Comparison of ENCODE assay signal across 24 cellular contexts in the genomic region with DNA sequence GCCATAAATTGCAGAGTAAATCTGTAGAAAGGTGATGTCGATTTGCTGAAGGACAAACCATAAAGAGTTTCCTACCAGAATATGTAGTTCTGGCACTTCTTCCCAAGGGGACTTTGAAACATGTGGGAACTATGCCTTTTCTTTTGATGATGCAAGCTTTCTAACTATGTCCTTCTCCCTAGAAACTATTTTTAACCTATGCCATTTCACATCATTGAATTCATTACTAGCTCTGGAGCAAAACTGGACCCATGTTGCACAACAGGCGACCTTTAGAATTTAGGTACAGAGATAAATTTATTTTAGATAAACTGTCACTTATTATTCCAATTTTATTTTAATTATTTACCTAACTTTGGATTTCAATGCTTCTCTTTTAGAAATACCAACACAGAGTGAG.
"Had no signal": no experiment of that assay in that cellular context is flagged by ENCODE, and none has a peak within 500 bp of the region (broad histone marks: within the 10 kb centered on the region; RNA-seq: fewer than 3 reads in every experiment).

No MANE protein-coding gene starts in this region.

- H3K27me3 ChIP-seq: body of pancreas, heart left ventricle, neural progenitor cell, thyroid gland, upper lobe of right lung had no signal

- H3K4me3 ChIP-seq: body of pancreas, heart left ventricle, lower lobe of right lung, neural progenitor cell, thyroid gland, upper lobe of right lung had no signal

- ATAC-seq: activated CD4-positive, CD25-positive, alpha-beta regulatory T cell treated with anti-CD3 and anti-CD28 coated beads, Interleukin-2, amount 50 U/mL, for 24 hours; activated naive CD8-positive, alpha-beta T cell treated with anti-CD3 and anti-CD28 coated beads, Interleukin-2, amount 50 U/mL, for 24 hours; activated T-cell treated with anti-CD3 and anti-CD28 coated beads, Interleukin-2, amount 50 U/mL, for 72 hours; body of pancreas; heart left ventricle; left colon; lower lobe of right lung; naive thymus-derived CD4-positive, alpha-beta T cell; stimulated activated naive CD8-positive, alpha-beta T cell treated with anti-CD3 and anti-CD28 coated beads, Interleukin-15, Interleukin-2, amounts not matched to agents 100 U/mL and 50 U/mL, for 24 hours; T-helper 17 cell; upper lobe of right lung had no signal

- H3K27ac Mint-ChIP-seq: activated CD4-positive, alpha-beta memory T cell treated with anti-CD3 and anti-CD28 coated beads, Interleukin-2, amount 10 ng/mL, durations not matched to agents 7 days and 5 days; activated CD4-positive, alpha-beta T cell treated with anti-CD3 and anti-CD28 coated beads, Interleukin-2, amount 10 ng/mL, durations not matched to agents 24 days and 14 days; activated naive CD8-positive, alpha-beta T cell treated with anti-CD3 and anti-CD28 coated beads, Interleukin-2, amount 50 U/mL, for 24 hours; activated T-cell treated with anti-CD3 and anti-CD28 coated beads, Interleukin-2, amount 50 U/mL, for 72 hours; dendritic cell treated with granulocyte-macrophage colony-stimulating factor and Interleukin-4, amounts not matched to agents 40 ng/mL and 50 ng/mL, for 4 days; naive thymus-derived CD4-positive, alpha-beta T cell; neural progenitor cell; T-helper 17 cell had no signal

- H3K4me1 ChIP-seq: body of pancreas, heart left ventricle, lower lobe of right lung, neural progenitor cell, thyroid gland, upper lobe of right lung had no signal

- H3K9me3 ChIP-seq: body of pancreas, lower lobe of right lung, thyroid gland, upper lobe of right lung had no signal

- H3K27ac ChIP-seq: body of pancreas, heart left ventricle, lower lobe of right lung, neural progenitor cell, thyroid gland, upper lobe of right lung, VCaP had no signal

- H3K27me3 Mint-ChIP-seq: activated CD4-positive, alpha-beta memory T cell treated with anti-CD3 and anti-CD28 coated beads, Interleukin-2, amount 10 ng/mL, durations not matched to agents 7 days and 5 days; activated CD4-positive, alpha-beta T cell treated with anti-CD3 and anti-CD28 coated beads, Interleukin-2, amount 10 ng/mL, durations not matched to agents 24 days and 14 days; activated naive CD8-positive, alpha-beta T cell treated with anti-CD3 and anti-CD28 coated beads, Interleukin-2, amount 50 U/mL, for 24 hours; dendritic cell treated with granulocyte-macrophage colony-stimulating factor and Interleukin-4, amounts not matched to agents 40 ng/mL and 50 ng/mL, for 4 days; naive thymus-derived CD4-positive, alpha-beta T cell; T-helper 17 cell had no signal

- H3K4me3 Mint-ChIP-seq: activated CD4-positive, alpha-beta memory T cell treated with anti-CD3 and anti-CD28 coated beads, Interleukin-2, amount 10 ng/mL, durations not matched to agents 7 days and 5 days; activated CD4-positive, alpha-beta T cell treated with anti-CD3 and anti-CD28 coated beads, Interleukin-2, amount 10 ng/mL, durations not matched to agents 24 days and 14 days; activated naive CD8-positive, alpha-beta T cell treated with anti-CD3 and anti-CD28 coated beads, Interleukin-2, amount 50 U/mL, for 24 hours; activated T-cell treated with anti-CD3 and anti-CD28 coated beads, Interleukin-2, amount 50 U/mL, for 72 hours; dendritic cell treated with granulocyte-macrophage colony-stimulating factor and Interleukin-4, amounts not matched to agents 40 ng/mL and 50 ng/mL, for 4 days; naive thymus-derived CD4-positive, alpha-beta T cell; neural progenitor cell; T-helper 17 cell had no signal

- DNase-seq: activated CD4-positive, alpha-beta memory T cell treated with anti-CD3 and anti-CD28 coated beads, Interleukin-2, amount 10 ng/mL, durations not matched to agents 7 days and 5 days; activated CD4-positive, alpha-beta T cell treated with anti-CD3 and anti-CD28 coated beads, Interleukin-2, amount 10 ng/mL, durations not matched to agents 24 days and 14 days; activated effector memory CD4-positive, alpha-beta T cell treated with Interleukin-2 at 50 U/mL for 16 hours; activated naive CD4-positive, alpha-beta T cell treated with anti-CD3 and anti-CD28 coated beads, Interleukin-2, amount 50 U/mL, for 16 hours; activated naive CD8-positive, alpha-beta T cell treated with anti-CD3 and anti-CD28 coated beads, Interleukin-2, amount 50 U/mL, for 24 hours; activated T-cell treated with anti-CD3 and anti-CD28 coated beads, Interleukin-2, amount 50 U/mL, for 72 hours; anterior cingulate cortex; body of pancreas; effector CD4-positive, alpha-beta T cell; heart left ventricle; left colon; lower lobe of right lung; naive thymus-derived CD4-positive, alpha-beta T cell; stimulated activated CD4-positive, alpha-beta T cell treated with anti-CD3 and anti-CD28 coated beads, Interleukin-12 subunit alpha, Interleukin-12 subunit beta, amount 100 ng/mL, for 4 hours; stimulated activated CD4-positive, alpha-beta T cell treated with anti-CD3 and anti-CD28 coated beads, Interleukin-4, amount 100 ng/mL, for 4 hours; stimulated activated naive CD8-positive, alpha-beta T cell treated with anti-CD3 and anti-CD28 coated beads, Interleukin-15, Interleukin-2, amounts not matched to agents 100 U/mL and 50 U/mL, for 24 hours; SW 1271; T-helper 17 cell; thyroid gland; upper lobe of right lung had no signal

- H3K4me2 ChIP-seq: neural progenitor cell had no signal

- H3K4me1 Mint-ChIP-seq: activated CD4-positive, alpha-beta memory T cell treated with anti-CD3 and anti-CD28 coated beads, Interleukin-2, amount 10 ng/mL, durations not matched to agents 7 days and 5 days; activated CD4-positive, alpha-beta T cell treated with anti-CD3 and anti-CD28 coated beads, Interleukin-2, amount 10 ng/mL, durations not matched to agents 24 days and 14 days; activated naive CD8-positive, alpha-beta T cell treated with anti-CD3 and anti-CD28 coated beads, Interleukin-2, amount 50 U/mL, for 24 hours; naive thymus-derived CD4-positive, alpha-beta T cell; neural progenitor cell; T-helper 17 cell had no signal

- H3K36me3 ChIP-seq: heart left ventricle, lower lobe of right lung, neural progenitor cell, thyroid gland, upper lobe of right lung had no signal

- H3K9ac ChIP-seq: neural progenitor cell had no signal

- H2AFZ ChIP-seq: neural progenitor cell had no signal

- H3K36me3 Mint-ChIP-seq: neural progenitor cell had no signal

- H3K9me3 Mint-ChIP-seq: activated CD4-positive, alpha-beta memory T cell treated with anti-CD3 and anti-CD28 coated beads, Interleukin-2, amount 10 ng/mL, durations not matched to agents 7 days and 5 days; activated CD4-positive, alpha-beta T cell treated with anti-CD3 and anti-CD28 coated beads, Interleukin-2, amount 10 ng/mL, durations not matched to agents 24 days and 14 days had no signal
